Comparison of ENCODE assay signal across 2 cellular contexts in the genomic region with DNA sequence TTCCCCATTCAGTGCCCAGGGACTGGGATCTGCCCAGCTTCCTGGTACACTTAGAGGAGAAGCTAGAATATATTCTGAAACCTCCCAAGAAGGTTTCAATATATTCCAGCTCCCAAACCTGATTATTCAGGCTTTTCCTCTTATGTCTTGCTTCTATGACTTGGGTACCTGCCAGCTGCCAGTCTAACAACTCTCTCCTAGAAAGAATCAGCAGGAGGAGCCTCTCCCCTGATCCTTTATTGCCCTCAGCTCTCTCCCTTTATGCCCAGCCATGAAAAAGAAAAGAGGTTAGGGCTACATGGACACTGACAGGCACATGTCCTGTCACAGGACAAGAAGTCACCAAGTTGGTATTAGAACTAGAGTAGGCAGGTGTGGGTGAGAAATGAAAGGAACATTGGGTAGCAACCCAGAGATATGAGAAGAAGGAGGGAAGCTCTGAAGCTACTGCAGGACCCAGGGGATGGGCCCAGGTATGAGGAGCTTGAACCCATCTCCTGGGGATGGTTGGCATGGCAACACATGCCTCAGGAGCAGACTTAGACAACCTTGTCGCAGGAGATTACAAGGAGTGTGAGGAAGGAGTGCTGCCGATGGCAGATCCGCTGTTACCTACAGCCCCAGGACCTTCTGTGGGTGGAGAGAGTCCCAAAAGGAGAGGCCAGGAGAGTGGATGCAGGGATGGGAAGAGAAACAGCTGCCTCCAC.
TF ChIP-seq lines count a peak whose summit lies in the region.

No MANE protein-coding gene starts in this region.

TF ChIP-seq in SK-N-SH, 30 proteins besides CTCF, POLR2A, EP300 and RAD21 (continued from another document):
- TF ChIP-seq, protein P1, sequence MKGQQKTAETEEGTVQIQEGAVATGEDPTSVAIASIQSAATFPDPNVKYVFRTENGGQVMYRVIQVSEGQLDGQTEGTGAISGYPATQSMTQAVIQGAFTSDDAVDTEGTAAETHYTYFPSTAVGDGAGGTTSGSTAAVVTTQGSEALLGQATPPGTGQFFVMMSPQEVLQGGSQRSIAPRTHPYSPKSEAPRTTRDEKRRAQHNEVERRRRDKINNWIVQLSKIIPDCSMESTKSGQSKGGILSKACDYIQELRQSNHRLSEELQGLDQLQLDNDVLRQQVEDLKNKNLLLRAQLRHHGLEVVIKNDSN (IDR thresholded peaks at IDR 0.05; ENCODE audit: borderline replicate concordance, low read depth), result no peak
- TF ChIP-seq JUND (IDR thresholded peaks at IDR 0.05) (no peak), FOXJ3 (CRISPR knock-in tag; IDR thresholded peaks at IDR 0.05) (no peak), RFX5 (IDR thresholded peaks at IDR 0.05; ENCODE audit: low read length) (no peak), SMC3 (IDR thresholded peaks at IDR 0.05; ENCODE audit: low read depth, low read length) (no peak), TEAD4 (IDR thresholded peaks at IDR 0.05; ENCODE audit: borderline replicate concordance, insufficient read depth) (no peak)
- TF ChIP-seq, protein P2, sequence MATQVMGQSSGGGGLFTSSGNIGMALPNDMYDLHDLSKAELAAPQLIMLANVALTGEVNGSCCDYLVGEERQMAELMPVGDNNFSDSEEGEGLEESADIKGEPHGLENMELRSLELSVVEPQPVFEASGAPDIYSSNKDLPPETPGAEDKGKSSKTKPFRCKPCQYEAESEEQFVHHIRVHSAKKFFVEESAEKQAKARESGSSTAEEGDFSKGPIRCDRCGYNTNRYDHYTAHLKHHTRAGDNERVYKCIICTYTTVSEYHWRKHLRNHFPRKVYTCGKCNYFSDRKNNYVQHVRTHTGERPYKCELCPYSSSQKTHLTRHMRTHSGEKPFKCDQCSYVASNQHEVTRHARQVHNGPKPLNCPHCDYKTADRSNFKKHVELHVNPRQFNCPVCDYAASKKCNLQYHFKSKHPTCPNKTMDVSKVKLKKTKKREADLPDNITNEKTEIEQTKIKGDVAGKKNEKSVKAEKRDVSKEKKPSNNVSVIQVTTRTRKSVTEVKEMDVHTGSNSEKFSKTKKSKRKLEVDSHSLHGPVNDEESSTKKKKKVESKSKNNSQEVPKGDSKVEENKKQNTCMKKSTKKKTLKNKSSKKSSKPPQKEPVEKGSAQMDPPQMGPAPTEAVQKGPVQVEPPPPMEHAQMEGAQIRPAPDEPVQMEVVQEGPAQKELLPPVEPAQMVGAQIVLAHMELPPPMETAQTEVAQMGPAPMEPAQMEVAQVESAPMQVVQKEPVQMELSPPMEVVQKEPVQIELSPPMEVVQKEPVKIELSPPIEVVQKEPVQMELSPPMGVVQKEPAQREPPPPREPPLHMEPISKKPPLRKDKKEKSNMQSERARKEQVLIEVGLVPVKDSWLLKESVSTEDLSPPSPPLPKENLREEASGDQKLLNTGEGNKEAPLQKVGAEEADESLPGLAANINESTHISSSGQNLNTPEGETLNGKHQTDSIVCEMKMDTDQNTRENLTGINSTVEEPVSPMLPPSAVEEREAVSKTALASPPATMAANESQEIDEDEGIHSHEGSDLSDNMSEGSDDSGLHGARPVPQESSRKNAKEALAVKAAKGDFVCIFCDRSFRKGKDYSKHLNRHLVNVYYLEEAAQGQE (IDR thresholded peaks at IDR 0.05; ENCODE audit: low read depth, low read length), result no peak
TF ChIP-seq in SK-N-SH: peak in this region for 0.

TF ChIP-seq in SK-N-SH treated with all-trans-retinoic acid at 6 μM for 48 hours, 23 proteins besides CTCF, POLR2A, EP300 and RAD21 (continued from another document):
- TF ChIP-seq, protein P3, sequence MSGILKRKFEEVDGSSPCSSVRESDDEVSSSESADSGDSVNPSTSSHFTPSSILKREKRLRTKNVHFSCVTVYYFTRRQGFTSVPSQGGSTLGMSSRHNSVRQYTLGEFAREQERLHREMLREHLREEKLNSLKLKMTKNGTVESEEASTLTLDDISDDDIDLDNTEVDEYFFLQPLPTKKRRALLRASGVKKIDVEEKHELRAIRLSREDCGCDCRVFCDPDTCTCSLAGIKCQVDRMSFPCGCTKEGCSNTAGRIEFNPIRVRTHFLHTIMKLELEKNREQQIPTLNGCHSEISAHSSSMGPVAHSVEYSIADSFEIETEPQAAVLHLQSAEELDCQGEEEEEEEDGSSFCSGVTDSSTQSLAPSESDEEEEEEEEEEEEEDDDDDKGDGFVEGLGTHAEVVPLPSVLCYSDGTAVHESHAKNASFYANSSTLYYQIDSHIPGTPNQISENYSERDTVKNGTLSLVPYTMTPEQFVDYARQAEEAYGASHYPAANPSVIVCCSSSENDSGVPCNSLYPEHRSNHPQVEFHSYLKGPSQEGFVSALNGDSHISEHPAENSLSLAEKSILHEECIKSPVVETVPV (CRISPR knock-in tag; IDR thresholded peaks at IDR 0.05), result no peak
- TF ChIP-seq, protein P4, sequence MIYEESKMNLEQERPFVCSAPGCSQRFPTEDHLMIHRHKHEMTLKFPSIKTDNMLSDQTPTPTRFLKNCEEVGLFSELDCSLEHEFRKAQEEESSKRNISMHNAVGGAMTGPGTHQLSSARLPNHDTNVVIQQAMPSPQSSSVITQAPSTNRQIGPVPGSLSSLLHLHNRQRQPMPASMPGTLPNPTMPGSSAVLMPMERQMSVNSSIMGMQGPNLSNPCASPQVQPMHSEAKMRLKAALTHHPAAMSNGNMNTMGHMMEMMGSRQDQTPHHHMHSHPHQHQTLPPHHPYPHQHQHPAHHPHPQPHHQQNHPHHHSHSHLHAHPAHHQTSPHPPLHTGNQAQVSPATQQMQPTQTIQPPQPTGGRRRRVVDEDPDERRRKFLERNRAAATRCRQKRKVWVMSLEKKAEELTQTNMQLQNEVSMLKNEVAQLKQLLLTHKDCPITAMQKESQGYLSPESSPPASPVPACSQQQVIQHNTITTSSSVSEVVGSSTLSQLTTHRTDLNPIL (CRISPR knock-in tag; IDR thresholded peaks at IDR 0.05; ENCODE audit: low read depth), result no peak
- no peak for TF ChIP-seq RARB (CRISPR knock-in tag; IDR thresholded peaks at IDR 0.05)
- TF ChIP-seq GLIS3 (CRISPR knock-in tag; IDR thresholded peaks at IDR 0.05), result no peak
- TF ChIP-seq, protein P5, sequence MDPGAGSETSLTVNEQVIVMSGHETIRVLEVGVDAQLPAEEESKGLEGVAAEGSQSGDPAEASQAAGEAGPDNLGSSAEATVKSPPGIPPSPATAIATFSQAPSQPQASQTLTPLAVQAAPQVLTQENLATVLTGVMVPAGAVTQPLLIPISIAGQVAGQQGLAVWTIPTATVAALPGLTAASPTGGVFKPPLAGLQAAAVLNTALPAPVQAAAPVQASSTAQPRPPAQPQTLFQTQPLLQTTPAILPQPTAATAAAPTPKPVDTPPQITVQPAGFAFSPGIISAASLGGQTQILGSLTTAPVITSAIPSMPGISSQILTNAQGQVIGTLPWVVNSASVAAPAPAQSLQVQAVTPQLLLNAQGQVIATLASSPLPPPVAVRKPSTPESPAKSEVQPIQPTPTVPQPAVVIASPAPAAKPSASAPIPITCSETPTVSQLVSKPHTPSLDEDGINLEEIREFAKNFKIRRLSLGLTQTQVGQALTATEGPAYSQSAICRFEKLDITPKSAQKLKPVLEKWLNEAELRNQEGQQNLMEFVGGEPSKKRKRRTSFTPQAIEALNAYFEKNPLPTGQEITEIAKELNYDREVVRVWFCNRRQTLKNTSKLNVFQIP (CRISPR knock-in tag; IDR thresholded peaks at IDR 0.05; ENCODE audit: borderline replicate concordance, low read depth), result no peak
- TF ChIP-seq OSR1 (CRISPR knock-in tag; IDR thresholded peaks at IDR 0.05), result no peak
- no peak for TF ChIP-seq ISL1 (CRISPR knock-in tag; IDR thresholded peaks at IDR 0.05)
- TF ChIP-seq, protein P6, sequence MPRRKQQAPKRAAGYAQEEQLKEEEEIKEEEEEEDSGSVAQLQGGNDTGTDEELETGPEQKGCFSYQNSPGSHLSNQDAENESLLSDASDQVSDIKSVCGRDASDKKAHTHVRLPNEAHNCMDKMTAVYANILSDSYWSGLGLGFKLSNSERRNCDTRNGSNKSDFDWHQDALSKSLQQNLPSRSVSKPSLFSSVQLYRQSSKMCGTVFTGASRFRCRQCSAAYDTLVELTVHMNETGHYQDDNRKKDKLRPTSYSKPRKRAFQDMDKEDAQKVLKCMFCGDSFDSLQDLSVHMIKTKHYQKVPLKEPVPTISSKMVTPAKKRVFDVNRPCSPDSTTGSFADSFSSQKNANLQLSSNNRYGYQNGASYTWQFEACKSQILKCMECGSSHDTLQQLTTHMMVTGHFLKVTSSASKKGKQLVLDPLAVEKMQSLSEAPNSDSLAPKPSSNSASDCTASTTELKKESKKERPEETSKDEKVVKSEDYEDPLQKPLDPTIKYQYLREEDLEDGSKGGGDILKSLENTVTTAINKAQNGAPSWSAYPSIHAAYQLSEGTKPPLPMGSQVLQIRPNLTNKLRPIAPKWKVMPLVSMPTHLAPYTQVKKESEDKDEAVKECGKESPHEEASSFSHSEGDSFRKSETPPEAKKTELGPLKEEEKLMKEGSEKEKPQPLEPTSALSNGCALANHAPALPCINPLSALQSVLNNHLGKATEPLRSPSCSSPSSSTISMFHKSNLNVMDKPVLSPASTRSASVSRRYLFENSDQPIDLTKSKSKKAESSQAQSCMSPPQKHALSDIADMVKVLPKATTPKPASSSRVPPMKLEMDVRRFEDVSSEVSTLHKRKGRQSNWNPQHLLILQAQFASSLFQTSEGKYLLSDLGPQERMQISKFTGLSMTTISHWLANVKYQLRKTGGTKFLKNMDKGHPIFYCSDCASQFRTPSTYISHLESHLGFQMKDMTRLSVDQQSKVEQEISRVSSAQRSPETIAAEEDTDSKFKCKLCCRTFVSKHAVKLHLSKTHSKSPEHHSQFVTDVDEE (CRISPR knock-in tag; IDR thresholded peaks at IDR 0.05), result no peak
- TF ChIP-seq PPARA (CRISPR knock-in tag; IDR thresholded peaks at IDR 0.05; ENCODE audit: borderline replicate concordance), result no peak
- TF ChIP-seq, protein P7, sequence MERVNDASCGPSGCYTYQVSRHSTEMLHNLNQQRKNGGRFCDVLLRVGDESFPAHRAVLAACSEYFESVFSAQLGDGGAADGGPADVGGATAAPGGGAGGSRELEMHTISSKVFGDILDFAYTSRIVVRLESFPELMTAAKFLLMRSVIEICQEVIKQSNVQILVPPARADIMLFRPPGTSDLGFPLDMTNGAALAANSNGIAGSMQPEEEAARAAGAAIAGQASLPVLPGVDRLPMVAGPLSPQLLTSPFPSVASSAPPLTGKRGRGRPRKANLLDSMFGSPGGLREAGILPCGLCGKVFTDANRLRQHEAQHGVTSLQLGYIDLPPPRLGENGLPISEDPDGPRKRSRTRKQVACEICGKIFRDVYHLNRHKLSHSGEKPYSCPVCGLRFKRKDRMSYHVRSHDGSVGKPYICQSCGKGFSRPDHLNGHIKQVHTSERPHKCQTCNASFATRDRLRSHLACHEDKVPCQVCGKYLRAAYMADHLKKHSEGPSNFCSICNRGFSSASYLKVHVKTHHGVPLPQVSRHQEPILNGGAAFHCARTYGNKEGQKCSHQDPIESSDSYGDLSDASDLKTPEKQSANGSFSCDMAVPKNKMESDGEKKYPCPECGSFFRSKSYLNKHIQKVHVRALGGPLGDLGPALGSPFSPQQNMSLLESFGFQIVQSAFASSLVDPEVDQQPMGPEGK (CRISPR knock-in tag; IDR thresholded peaks at IDR 0.05; ENCODE audit: borderline replicate concordance), result no peak
- TF ChIP-seq BACH2 (CRISPR knock-in tag; IDR thresholded peaks at IDR 0.05; ENCODE audit: borderline replicate concordance), result no peak
- TF ChIP-seq CSDC2 (CRISPR knock-in tag; IDR thresholded peaks at IDR 0.05), result no peak
- no peak for TF ChIP-seq ZNF70 (CRISPR knock-in tag; IDR thresholded peaks at IDR 0.05)
- TF ChIP-seq TCF4 (CRISPR knock-in tag; IDR thresholded peaks at IDR 0.05; ENCODE audit: borderline replicate concordance), result no peak
